In the genomic region with DNA sequence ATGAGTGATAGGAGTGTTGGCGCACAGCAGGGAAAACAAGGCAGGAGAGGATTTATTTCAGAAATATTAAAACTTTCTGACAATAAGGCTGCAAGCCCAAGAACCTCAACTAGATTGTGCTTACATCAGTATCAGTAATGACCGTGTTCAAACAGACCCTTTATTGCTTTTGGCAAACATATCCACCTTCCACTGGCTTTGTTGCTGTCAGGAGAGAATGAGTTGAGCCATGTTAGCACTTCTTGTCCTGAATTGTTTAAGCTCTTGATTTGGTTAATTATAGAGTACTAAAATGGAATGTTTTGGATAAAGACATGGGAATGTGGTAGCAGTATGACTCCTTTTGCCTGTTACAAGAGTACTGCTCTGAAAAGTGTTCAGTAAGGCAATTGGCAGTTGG, we compare ENCODE assay signal across 2 cellular contexts.
TF ChIP-seq lines count a peak whose summit lies in the region.

No MANE protein-coding gene starts in this region.

TF ChIP-seq in GM12878, 131 proteins besides CTCF, POLR2A, EP300 and RAD21:
- TF ChIP-seq ATF3 (IDR thresholded peaks at IDR 0.05; ENCODE audit: borderline replicate concordance, extremely low read depth, low read depth, low read length) (no peak), SIN3A (IDR thresholded peaks at IDR 0.05; ENCODE audit: low read depth, low read length) (no peak), RELB (IDR thresholded peaks at IDR 0.05; ENCODE audit: low read depth) (no peak), SUZ12 (IDR thresholded peaks at IDR 0.05; ENCODE audit: unreplicated experiment) (no peak), RUNX3 (IDR thresholded peaks at IDR 0.05; ENCODE audit: low read length) (no peak), NR2F1 (conservative IDR thresholded peaks at IDR 0.05) (no peak), NR2C2 (IDR thresholded peaks at IDR 0.05; ENCODE audit: borderline replicate concordance, control insufficient read depth, insufficient read length, low read depth) (no peak), BCL11A (IDR thresholded peaks at IDR 0.05; ENCODE audit: low read depth, low read length) (no peak), REST (IDR thresholded peaks at IDR 0.05; ENCODE audit: low read depth, low read length) (no peak), RBBP5 (conservative IDR thresholded peaks at IDR 0.05) (no peak), ASH2L (IDR thresholded peaks at IDR 0.05; ENCODE audit: borderline replicate concordance, low read depth) (no peak), POLR2AphosphoS2 (IDR thresholded peaks at IDR 0.05; ENCODE audit: low read depth, low read length) (no peak), ZNF384 (IDR thresholded peaks at IDR 0.05; ENCODE audit: borderline replicate concordance, low read depth, low read length) (no peak), IKZF1 (conservative IDR thresholded peaks at IDR 0.05) (no peak)

TF ChIP-seq in GM12891, 5 proteins besides CTCF, POLR2A, EP300 and RAD21:
- TF ChIP-seq SPI1 (IDR thresholded peaks at IDR 0.05; ENCODE audit: low read depth, low read length) (no peak), PAX5 (IDR thresholded peaks at IDR 0.05; ENCODE audit: insufficient read depth, low read length, severe bottlenecking) (no peak), TAF1 (IDR thresholded peaks at IDR 0.05; ENCODE audit: low read depth, low read length) (no peak), POLR2AphosphoS5 (IDR thresholded peaks at IDR 0.05; ENCODE audit: low read depth, low read length) (no peak), POU2F2 (IDR thresholded peaks at IDR 0.05; ENCODE audit: low read depth, low read length) (no peak)
